ENCODE assay signal across 25 cellular contexts in genomic region chr4:158588777-158589176, GRCh38.
"Had no signal": no experiment of that assay in that cellular context is flagged by ENCODE, and none has a peak within 500 bp of the region (broad histone marks: within the 10 kb centered on the region; RNA-seq: fewer than 3 reads in every experiment).

No MANE protein-coding gene starts in this region.

- H3K36me3 Mint-ChIP-seq: immature natural killer cell; naive B cell; stimulated activated memory B cell treated with anti-CD40 and anti-IgM and Interleukin-4, amounts not matched to agents 10 μg/mL and 1 μg/mL and 100 μg/mL, for 72 hours had no signal

- H3K79me2 ChIP-seq: parathyroid adenoma had no signal

- H3K4me1 ChIP-seq: gastrocnemius medialis, heart right ventricle, parathyroid adenoma, prostate gland, right lobe of liver, spleen, testis, transverse colon had no signal

- H3K4me3 Mint-ChIP-seq: endodermal cell; immature natural killer cell; naive B cell; nephron; stimulated activated memory B cell treated with anti-CD40 and anti-IgM and Interleukin-4, amounts not matched to agents 10 μg/mL and 1 μg/mL and 100 μg/mL, for 72 hours; stimulated activated naive CD8-positive, alpha-beta T cell treated with anti-CD3 and anti-CD28 coated beads, Interleukin-15, Interleukin-2, amounts not matched to agents 100 ng/mL and 50 ng/mL, for 24 hours had no signal

- H3K4me3 ChIP-seq: coronary artery, gastrocnemius medialis, heart right ventricle, lung, prostate gland, right lobe of liver, spleen, testis, transverse colon had no signal

- H3K9me3 Mint-ChIP-seq: endodermal cell; nephron; stimulated activated memory B cell treated with anti-CD40 and anti-IgM and Interleukin-4, amounts not matched to agents 10 μg/mL and 1 μg/mL and 100 μg/mL, for 72 hours; stimulated activated naive CD8-positive, alpha-beta T cell treated with anti-CD3 and anti-CD28 coated beads, Interleukin-15, Interleukin-2, amounts not matched to agents 100 ng/mL and 50 ng/mL, for 24 hours had no signal

- H3K27ac Mint-ChIP-seq: endodermal cell; immature natural killer cell; nephron; stimulated activated memory B cell treated with anti-CD40 and anti-IgM and Interleukin-4, amounts not matched to agents 10 μg/mL and 1 μg/mL and 100 μg/mL, for 72 hours; stimulated activated naive CD8-positive, alpha-beta T cell treated with anti-CD3 and anti-CD28 coated beads, Interleukin-15, Interleukin-2, amounts not matched to agents 100 ng/mL and 50 ng/mL, for 24 hours had no signal

- ATAC-seq: gastrocnemius medialis; heart right ventricle; left cardiac atrium; left ventricle myocardium superior; right lobe of liver; stimulated activated memory B cell treated with anti-CD40 and anti-IgM and Interleukin-4, amounts not matched to agents 10 μg/mL and 1 μg/mL and 100 μg/mL, for 72 hours had no signal

- DNase-seq: effector CD4-positive, alpha-beta T cell; endodermal cell; gastrocnemius medialis; heart right ventricle; immature natural killer cell; kidney; left cardiac atrium; left ventricle myocardium superior; mesenchymal stem cell; naive B cell; retina; right lobe of liver; spleen; stimulated activated CD4-positive, alpha-beta T cell treated with anti-CD3 and anti-CD28 coated beads, Interleukin-15, amount 100 ng/mL, for 24 hours; stimulated activated CD4-positive, alpha-beta T cell treated with anti-CD3 and anti-CD28 coated beads, Interleukin-1b, Interleukin-23, amount 100 ng/mL, for 48 hours; stimulated activated CD4-positive, alpha-beta T cell treated with anti-CD3 and anti-CD28 coated beads, Interleukin-4, amount 100 ng/mL, for 24 hours; testis; transverse colon had no signal

- H3K27me3 ChIP-seq: gastrocnemius medialis, heart right ventricle, right lobe of liver, spleen, testis, transverse colon had no signal

- H3K4me1 Mint-ChIP-seq: endodermal cell; immature natural killer cell; naive B cell; stimulated activated memory B cell treated with anti-CD40 and anti-IgM and Interleukin-4, amounts not matched to agents 10 μg/mL and 1 μg/mL and 100 μg/mL, for 72 hours had no signal

- H3K36me3 ChIP-seq: gastrocnemius medialis, heart right ventricle, prostate gland, right lobe of liver, spleen, transverse colon had no signal

- H3K27ac ChIP-seq: coronary artery, gastrocnemius medialis, heart right ventricle, parathyroid adenoma, prostate gland, right lobe of liver, spleen, testis, transverse colon had no signal

- H2AFZ ChIP-seq: parathyroid adenoma had no signal
